ENCODE assay signal across 10 cellular contexts in the genomic region with DNA sequence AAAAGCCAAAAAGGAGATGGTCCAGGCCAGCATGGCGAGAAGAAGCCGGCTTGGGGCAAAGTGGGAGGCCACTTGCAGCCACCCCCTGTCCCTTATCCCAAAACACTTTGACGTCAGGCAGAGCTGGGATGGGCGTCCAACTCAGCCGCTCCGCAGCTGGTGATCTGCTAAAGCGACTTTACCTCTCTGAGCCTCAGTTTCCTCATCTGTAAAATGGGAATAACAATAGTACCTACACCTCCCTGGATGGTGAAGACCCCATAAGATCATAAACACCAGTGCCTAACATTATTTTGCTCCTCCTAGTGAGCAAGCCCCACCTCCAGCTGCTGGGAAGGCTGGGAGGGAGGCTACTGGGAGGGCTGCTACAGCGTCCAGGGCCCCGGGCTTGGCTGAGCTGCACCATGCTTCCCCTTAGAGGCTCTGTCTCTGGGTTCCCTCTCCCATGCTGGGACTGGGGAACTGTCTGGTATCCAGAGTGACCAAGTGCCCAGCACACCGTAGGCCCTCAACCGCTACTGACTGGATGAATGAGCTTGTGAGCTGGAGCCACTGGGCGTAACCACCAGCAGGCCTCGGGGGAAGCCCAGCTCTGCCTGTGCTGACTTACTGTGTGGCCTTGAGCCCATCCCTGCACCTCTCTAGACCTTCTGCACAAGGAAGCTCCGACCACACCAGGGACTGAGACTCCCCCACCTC. TPM values are rescaled to one million over a fixed set of nuclear protein-coding genes. Genes with fewer than 3 reads are reported as not detected.
DNase-seq lines count a peak whose midpoint lies in the region; ATAC-seq lines count a peak whose summit lies in the region.
"Had no signal": no experiment of that assay in that cellular context is flagged by ENCODE, and none has a peak within 500 bp of the region (broad histone marks: within the 10 kb centered on the region; RNA-seq: fewer than 3 reads in every experiment).

No MANE protein-coding gene starts in this region.

- ATAC-seq in naive thymus-derived CD4-positive, alpha-beta T cell, result peak; percentile 24

- H3K36me3 Mint-ChIP-seq in naive thymus-derived CD4-positive, alpha-beta T cell, result peaks cover 0 to 1% (median 0%) of the 10 kb centered on the region in 5 donors

- POLR2A ChIA-PET in naive thymus-derived CD4-positive, alpha-beta T cell (lab: Charles Lee), result interaction anchor here (0.6 to 2.4 kb wide), 4 partner anchors 11 to 135 kb away, joined by 3 to 10 read pairs (median 3); no protein-coding TSS in a partner anchor

- H3K27ac Mint-ChIP-seq in naive thymus-derived CD4-positive, alpha-beta T cell, result peak overlapping the region in 4 of 9 donors; percentile 24 to 79 (median 49)

- H3K9ac ChIP-seq in BLaER1 treated with 17β-estradiol and CSF1 and Interleukin-3, amounts not matched to agents 10 nM and 100 nM, result peak overlapping the region in 9 of 11 experiments; percentile 10 to 63 (median 36); a peak in 9 of 22 replicates

- no peak overlapping the region for H3K4me3 ChIP-seq in BLaER1 treated with 17β-estradiol and CSF1 and Interleukin-3, amounts not matched to agents 10 nM and 100 nM
- H3K4me3 ChIP-seq in effector memory CD4-positive, alpha-beta T cell (ENCODE audit: insufficient read depth, low read depth, low read length, poor library complexity, severe bottlenecking), result no peak overlapping the region
- H3K4me3 ChIP-seq in naive thymus-derived CD4-positive, alpha-beta T cell (ENCODE audit: low read length), result no peak overlapping the region

- DNase-seq in NCI-H69 (lab: John Stamatoyannopoulos, UW) (peak; percentile 61), dedifferentiated amniotic fluid mesenchymal stem cell (ENCODE audit: extremely low spot score) (no peak), NOMO-1 treated with dmso at 0.1 percent for 144 hours (lab: John Stamatoyannopoulos, UW; ENCODE audit: unreplicated experiment) (no peak), NCI-H345 (lab: John Stamatoyannopoulos, UW) (no peak), NCI-H226 (no peak)
- no peak for DNase-seq in effector memory CD4-positive, alpha-beta T cell
- no peak for DNase-seq in naive thymus-derived CD4-positive, alpha-beta T cell
- DNase-seq: activated CD8-positive, alpha-beta memory T cell treated with anti-CD3 and anti-CD28 coated beads, Interleukin-2, amount 50 U/mL, for 4 hours; NCI-H2081 had no signal

- peak overlapping the region in 4 of 11 experiments; percentile 18 to 53 (median 41); a peak in 6 of 22 replicates for H3K27ac ChIP-seq in BLaER1 treated with 17β-estradiol and CSF1 and Interleukin-3, amounts not matched to agents 10 nM and 100 nM
- H3K27ac ChIP-seq in effector memory CD4-positive, alpha-beta T cell (ENCODE audit: insufficient read depth, low read length, poor library complexity, severe bottlenecking), result peak overlapping the region; percentile 29
- H3K27ac ChIP-seq in naive thymus-derived CD4-positive, alpha-beta T cell (ENCODE audit: low read depth, low read length), result no peak overlapping the region

- no peaks in the 10 kb centered on the region for H3K9me3 ChIP-seq in BLaER1 treated with 17β-estradiol and CSF1 and Interleukin-3, amounts not matched to agents 10 nM and 100 nM (replicated peaks in 1 of 11)
- no peaks in the 10 kb centered on the region for H3K9me3 ChIP-seq in effector memory CD4-positive, alpha-beta T cell (ENCODE audit: control insufficient read depth, low read length)
- no peaks in the 10 kb centered on the region for H3K9me3 ChIP-seq in naive thymus-derived CD4-positive, alpha-beta T cell (ENCODE audit: control insufficient read depth in 2 of 3, low read length in 3 of 3)

- no peaks in the 10 kb centered on the region for H3K9me3 Mint-ChIP-seq in naive thymus-derived CD4-positive, alpha-beta T cell

- H3K27me3 Mint-ChIP-seq in naive thymus-derived CD4-positive, alpha-beta T cell, result no peaks in the 10 kb centered on the region

- H3K27me3 ChIP-seq in BLaER1 treated with 17β-estradiol and CSF1 and Interleukin-3, amounts not matched to agents 10 nM and 100 nM, result no peaks in the 10 kb centered on the region
- H3K27me3 ChIP-seq in effector memory CD4-positive, alpha-beta T cell (replicated peaks; ENCODE audit: control insufficient read depth, insufficient read depth, low read length, poor library complexity, severe bottlenecking), result no peaks in the 10 kb centered on the region
- no peaks in the 10 kb centered on the region for H3K27me3 ChIP-seq in naive thymus-derived CD4-positive, alpha-beta T cell (ENCODE audit: control insufficient read depth in 2 of 2, insufficient read depth in 2 of 2, low read length in 2 of 2)

- H3K4me1 Mint-ChIP-seq in naive thymus-derived CD4-positive, alpha-beta T cell, result peaks cover 32 to 75% (median 68%) of the 10 kb centered on the region in 7 donors

- no peak overlapping the region for H3K4me3 Mint-ChIP-seq in naive thymus-derived CD4-positive, alpha-beta T cell

- H3K4me1 ChIP-seq in BLaER1 treated with 17β-estradiol and CSF1 and Interleukin-3, amounts not matched to agents 10 nM and 100 nM, result peaks cover 23 to 56% (median 46%) of the 10 kb centered on the region in 10 experiments
- H3K4me1 ChIP-seq in effector memory CD4-positive, alpha-beta T cell (ENCODE audit: control insufficient read depth, insufficient read depth, low read length, poor library complexity, severe bottlenecking), result peaks cover 56% of the 10 kb centered on the region
- H3K4me1 ChIP-seq in naive thymus-derived CD4-positive, alpha-beta T cell (ENCODE audit: control insufficient read depth in 2 of 2, insufficient read depth in 2 of 2, low read length in 2 of 2), result peaks cover 46% of the 10 kb centered on the region in 2 donors

- H4K20me1 ChIP-seq in BLaER1 treated with 17β-estradiol and CSF1 and Interleukin-3, amounts not matched to agents 10 nM and 100 nM, result peaks cover 42 to 98% (median 71%) of the 10 kb centered on the region in 11 experiments; a peak in 18 of 22 replicates

- intact Hi-C loops in naive thymus-derived CD4-positive, alpha-beta T cell (cut with micrococcal nuclease), result no loop called here

- peaks cover 0 to 2% (median 0%) of the 10 kb centered on the region in 11 experiments; a peak in 1 of 22 replicates for H3K36me3 ChIP-seq in BLaER1 treated with 17β-estradiol and CSF1 and Interleukin-3, amounts not matched to agents 10 nM and 100 nM
- H3K36me3 ChIP-seq in effector memory CD4-positive, alpha-beta T cell (ENCODE audit: control insufficient read depth, insufficient read depth, low read length), result no peaks in the 10 kb centered on the region
- H3K36me3 ChIP-seq in naive thymus-derived CD4-positive, alpha-beta T cell (ENCODE audit: control insufficient read depth in 2 of 3, insufficient read depth in 3 of 3, low read length in 3 of 3), result no peaks in the 10 kb centered on the region

- CTCF ChIA-PET in naive thymus-derived CD4-positive, alpha-beta T cell (lab: Charles Lee), result no interaction called here

- peak overlapping the region; percentile 43 to 87 (median 66) for H3K4me2 ChIP-seq in BLaER1 treated with 17β-estradiol and CSF1 and Interleukin-3, amounts not matched to agents 10 nM and 100 nM

RNA-seq across cellular contexts. Expression of a gene that starts 18.3 kb away (rescaled TPM):
- 10 to 100 TPM; 20.5 to 57.1 (median 28.2) TPM for total RNA-seq in naive thymus-derived CD4-positive, alpha-beta T cell
- polyA plus RNA-seq in naive thymus-derived CD4-positive, alpha-beta T cell, result 1 to 10 TPM; 1.1 to 2.7 TPM

RNA-seq across cellular contexts. Expression of a gene that starts 35.8 kb away (rescaled TPM):
- 1 to 10 TPM; 1.3 to 3.2 (median 1.6) TPM for total RNA-seq in naive thymus-derived CD4-positive, alpha-beta T cell
- polyA plus RNA-seq in naive thymus-derived CD4-positive, alpha-beta T cell, result 1 to 10 TPM in 1 of 2 donors, under 1 TPM in 1; 0.94 to 1.3 TPM
